12 cellular contexts compared by ENCODE assay signal in the genomic region with DNA sequence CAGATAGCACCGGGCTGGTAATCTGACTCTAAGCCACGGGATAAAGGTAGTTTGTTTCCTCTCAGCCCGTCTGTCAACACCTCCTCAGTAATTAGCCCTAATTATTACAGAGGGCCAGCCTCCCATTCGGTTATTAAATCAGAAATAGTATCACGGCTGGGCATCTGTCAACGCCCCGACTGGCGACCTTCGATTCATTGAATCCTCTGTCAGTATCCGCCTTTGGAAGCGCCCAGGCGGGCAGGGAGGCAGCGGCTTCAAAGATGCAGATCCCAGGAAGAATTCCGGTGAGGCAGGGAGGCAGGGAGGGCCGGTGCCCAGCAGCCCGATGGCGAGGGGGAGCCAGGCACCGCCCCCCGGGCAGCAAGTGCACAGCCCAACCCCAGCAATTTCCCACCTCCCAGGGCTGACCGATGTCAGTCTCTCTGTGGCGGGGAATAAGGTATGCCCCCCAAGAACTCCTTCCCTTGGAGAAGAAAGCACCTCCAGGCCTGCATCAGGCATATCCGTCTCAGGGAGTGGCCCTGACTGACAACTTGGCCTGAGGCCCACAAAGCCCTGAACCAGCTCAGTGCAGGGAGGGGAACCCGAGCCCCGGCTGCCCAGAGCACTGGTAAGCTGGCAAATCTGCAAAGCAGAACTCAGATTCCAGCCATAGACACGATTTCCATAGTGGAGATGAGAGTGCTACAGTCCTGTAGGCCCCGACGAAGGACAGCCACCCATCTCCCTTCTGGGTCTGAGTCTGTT. TPM values are rescaled to one million over a fixed set of nuclear protein-coding genes. Genes with fewer than 3 reads are reported as not detected.
DNase-seq lines count a peak whose midpoint lies in the region; ATAC-seq and TF ChIP-seq lines count a peak whose summit lies in the region.
"Had no signal": no experiment of that assay in that cellular context is flagged by ENCODE, and none has a peak within 500 bp of the region (broad histone marks: within the 10 kb centered on the region; RNA-seq: fewer than 3 reads in every experiment).

No MANE protein-coding gene starts in this region.

- peak overlapping the region; percentile 24 for H2AK5ac ChIP-seq in mesenchymal stem cell (ENCODE audit: low read length, severe bottlenecking)

- H2AFZ ChIP-seq in mammary epithelial cell (ENCODE audit: low read depth, low read length) (no peak overlapping the region), mesenchymal stem cell (ENCODE audit: low read depth, low read length) (no peak overlapping the region)

- whole genome bisulfite sequencing in mammary epithelial cell (ENCODE audit: low coverage, missing lambda C conversion rate) = 98% methylated on average over 17 of the region's 27 CpGs
- WGBS in adrenal gland, 4 donors = 75 to 87% (median 82%) methylated on average over 18 to 27 of the region's 27 CpGs
- 92% methylated on average over 27 of the region's 27 CpGs for WGBS in mesenchymal stem cell
- 72 to 74% methylated on average over 27 of the region's 27 CpGs for WGBS in aorta, 2 donors

- peak overlapping the region in 1 of 2 experiments; percentile 19 for H3K14ac ChIP-seq in mesenchymal stem cell (ENCODE audit: low read length in 2 of 2)

- in situ Hi-C loops in mammary epithelial cell (cut with MboI; ENCODE audit: low sequenced_read_pairs in 2 of 2) = loop anchor here in 1 of 2 donors (10.0 kb wide), 1 partner anchor 62 kb away; no protein-coding TSS in a partner anchor

- H3K9me3 Mint-ChIP-seq in MCF 10A (ENCODE audit: unreplicated experiment) = no peaks in the 10 kb centered on the region

- no peak overlapping the region for H2BK15ac ChIP-seq in mesenchymal stem cell (ENCODE audit: low read depth, poor library complexity, severe bottlenecking)

- H3K18ac ChIP-seq in mesenchymal stem cell (ENCODE audit: low read depth in 1 of 2, low read length in 2 of 2) = no peak overlapping the region

- H4K20me1 ChIP-seq in mammary epithelial cell (ENCODE audit: insufficient read depth, low read length) = no peaks in the 10 kb centered on the region

- peaks cover 14% of the 10 kb centered on the region for H3K4me1 Mint-ChIP-seq in MCF 10A (ENCODE audit: insufficient read depth, unreplicated experiment)

- no peak overlapping the region for H3K27ac Mint-ChIP-seq in MCF 10A (ENCODE audit: low read depth, unreplicated experiment)

- peak; percentile 30 for ATAC-seq in aorta (ENCODE audit: low FRiP score)
- ATAC-seq in GM19455 (IDR thresholded peaks at IDR 0.05; ENCODE audit: unreplicated experiment) = no peak

- no peaks in the 10 kb centered on the region for H3K36me3 ChIP-seq in mammary epithelial cell (ENCODE audit: insufficient read depth, low read length)
- H3K36me3 ChIP-seq in adrenal gland (replicated peaks in 1 of 2) = no peaks in the 10 kb centered on the region
- peaks cover 0 to 39% of the 10 kb centered on the region in 2 experiments for H3K36me3 ChIP-seq in mesenchymal stem cell (ENCODE audit: control insufficient read depth in 1 of 2, insufficient read depth in 2 of 2, low read depth in 1 of 2, low read length in 2 of 2)
- no peaks in the 10 kb centered on the region for H3K36me3 ChIP-seq in aorta (ENCODE audit: control insufficient read depth in 1 of 2, insufficient read depth in 2 of 2, low read length in 1 of 2)
- H3K36me3 ChIP-seq: cardiac muscle cell, thyroid gland had no signal

- dilution Hi-C loops in mammary epithelial cell (cut with HindIII; ENCODE audit: low sequenced_read_pairs) = no loop called here

- DNase-seq in MCF 10A (ENCODE audit: unreplicated experiment) (peak; percentile 38), mammary epithelial cell (no peak), adrenal gland (no peak), mesenchymal stem cell (no peak), aorta (no peak), EL (no peak), GM19238 (ENCODE audit: insufficient read length, low spot score) (no peak)
- DNase-seq: DND-41, NCI-H526, thyroid gland had no signal

- H3K4me3 Mint-ChIP-seq in MCF 10A (ENCODE audit: unreplicated experiment) = no peak overlapping the region

- intact Hi-C loops in MCF 10A (cut with micrococcal nuclease) = no loop called here
- intact Hi-C loops in mammary epithelial cell (cut with micrococcal nuclease) = no loop called here
- intact Hi-C loops in adrenal gland (cut with DNase I) = no loop called here
- intact Hi-C loops in aorta (cut with DNase I) = no loop called here

- H3K4me1 ChIP-seq in mammary epithelial cell (ENCODE audit: insufficient read depth, low read length) = peaks cover 17% of the 10 kb centered on the region
- H3K4me1 ChIP-seq in adrenal gland (replicated peaks in 1 of 2) = peaks cover 0 to 8% of the 10 kb centered on the region in 2 donors
- H3K4me1 ChIP-seq in mesenchymal stem cell (ENCODE audit: control insufficient read depth, insufficient read depth, low read depth, low read length) = peaks cover 38% of the 10 kb centered on the region
- H3K4me1 ChIP-seq in aorta (ENCODE audit: control insufficient read depth in 1 of 2, insufficient read depth in 2 of 2, low read length in 2 of 2) = no peaks in the 10 kb centered on the region

- H3K4ac ChIP-seq in mesenchymal stem cell (ENCODE audit: low read depth in 1 of 2, low read length in 2 of 2) = peak overlapping the region in 1 of 2 experiments; percentile 31

- TF ChIP-seq POLR2A in adrenal gland (IDR thresholded peaks at IDR 0.05) = no peak

- H3K4me3 ChIP-seq in mammary epithelial cell (replicated peaks in 1 of 3; ENCODE audit: insufficient read depth in 1 of 3, low read depth in 2 of 3, low read length in 3 of 3) (no peak overlapping the region), adrenal gland (no peak overlapping the region), mesenchymal stem cell (ENCODE audit: insufficient read depth in 1 of 2, low read depth in 1 of 2, low read length in 2 of 2) (no peak overlapping the region), aorta (ENCODE audit: low read length in 2 of 2) (no peak overlapping the region)
- H3K4me3 ChIP-seq: cardiac muscle cell, thyroid gland had no signal

- no peak overlapping the region for H4K8ac ChIP-seq in mesenchymal stem cell (ENCODE audit: low read length)

- no peak overlapping the region for H3K23ac ChIP-seq in mesenchymal stem cell (ENCODE audit: low read length in 2 of 2)

- POLR2A ChIA-PET in MCF 10A (lab: Yijun Ruan, JAX) = interaction anchor here (0.7 to 2.0 kb wide), 4 partner anchors 12 to 477 kb away, joined by 3 to 12 read pairs (median 4); a partner anchor contains a TSS

- no peak overlapping the region for H2BK5ac ChIP-seq in mesenchymal stem cell (ENCODE audit: low read depth, low read length, poor library complexity, severe bottlenecking)

- H3K4me2 ChIP-seq in mammary epithelial cell (ENCODE audit: insufficient read depth, low read depth, low read length) = no peak overlapping the region
- no peak overlapping the region for H3K4me2 ChIP-seq in mesenchymal stem cell (ENCODE audit: low read length, poor library complexity, severe bottlenecking)

- peaks cover 2% of the 10 kb centered on the region for H3K36me3 Mint-ChIP-seq in MCF 10A (ENCODE audit: insufficient read depth, unreplicated experiment)

- CTCF ChIA-PET in MCF 10A (lab: Yijun Ruan, JAX) (interaction anchor here (0.6 to 1.2 kb wide), 2 partner anchors 17 to 87 kb away, joined by 4 read pairs; no protein-coding TSS in a partner anchor), mammary epithelial cell (lab: Charles Lee; ENCODE audit: low non-redundant PET) (interaction anchor here (0.6 kb wide), 1 partner anchor 33 kb away, joined by 5 read pairs; no protein-coding TSS in a partner anchor)

- H3K9ac ChIP-seq in mammary epithelial cell (ENCODE audit: insufficient read depth, low read length) (no peak overlapping the region), mesenchymal stem cell (ENCODE audit: low read length) (no peak overlapping the region)

- no peak overlapping the region for H4K91ac ChIP-seq in mesenchymal stem cell (ENCODE audit: low read length)

- no peaks in the 10 kb centered on the region for H3K9me3 ChIP-seq in mammary epithelial cell (replicated peaks; ENCODE audit: insufficient read depth, low read length)
- H3K9me3 ChIP-seq in adrenal gland (replicated peaks in 1 of 3) = no peaks in the 10 kb centered on the region
- no peaks in the 10 kb centered on the region for H3K9me3 ChIP-seq in mesenchymal stem cell (ENCODE audit: control insufficient read depth, low read length)
- H3K9me3 ChIP-seq in aorta (ENCODE audit: control insufficient read depth, low read length) = no peaks in the 10 kb centered on the region
- H3K9me3 ChIP-seq: thyroid gland had no signal

- H3K79me2 ChIP-seq in mammary epithelial cell (ENCODE audit: insufficient read depth, low read length) = peaks cover 16% of the 10 kb centered on the region

- no peak overlapping the region for H2BK120ac ChIP-seq in mesenchymal stem cell (ENCODE audit: low read depth, low read length)

- no peaks in the 10 kb centered on the region for H3K27me3 Mint-ChIP-seq in MCF 10A (ENCODE audit: insufficient read depth, unreplicated experiment)

- H3K79me1 ChIP-seq in mesenchymal stem cell (replicated peaks; ENCODE audit: low read length, poor library complexity, severe bottlenecking) = peaks cover 56% of the 10 kb centered on the region

- BruUV-seq in MCF 10A (replicated peaks; lab: Mats Ljungman, UMichigan) = no TSS peak
- no TSS peak for BruUV-seq in mammary epithelial cell (replicated peaks; lab: Mats Ljungman, UMichigan)

- no peak overlapping the region for H2BK12ac ChIP-seq in mesenchymal stem cell (ENCODE audit: low read length in 2 of 2)

- H3K27ac ChIP-seq in mammary epithelial cell (ENCODE audit: insufficient read depth, low read depth, low read length) (no peak overlapping the region), adrenal gland (peak overlapping the region in 3 of 5 donors; percentile 13 to 89 (median 67)), mesenchymal stem cell (ENCODE audit: low read length, poor library complexity, severe bottlenecking) (no peak overlapping the region), aorta (ENCODE audit: low read depth in 1 of 2, low read length in 2 of 2) (peak overlapping the region in 1 of 2 donors; percentile 53)
- H3K27ac ChIP-seq: cardiac muscle cell had no signal

- no peaks in the 10 kb centered on the region for H3K27me3 ChIP-seq in mammary epithelial cell (ENCODE audit: insufficient read depth, low read length)
- H3K27me3 ChIP-seq in adrenal gland = no peaks in the 10 kb centered on the region
- no peaks in the 10 kb centered on the region for H3K27me3 ChIP-seq in mesenchymal stem cell (ENCODE audit: control insufficient read depth in 1 of 2, insufficient read depth in 1 of 2, low read length in 2 of 2)
- no peaks in the 10 kb centered on the region for H3K27me3 ChIP-seq in aorta (ENCODE audit: control insufficient read depth in 1 of 2, insufficient read depth in 2 of 2, low read length in 1 of 2)
- H3K27me3 ChIP-seq: thyroid gland had no signal

- TF ChIP-seq CTCF in MCF 10A (IDR thresholded peaks at IDR 0.05; ENCODE audit: unreplicated experiment) (no peak), mammary epithelial cell (conservative IDR thresholded peaks at IDR 0.05 in 1 of 2, IDR thresholded peaks at IDR 0.05 in 1 of 2; ENCODE audit: extremely low read depth in 1 of 2, insufficient read depth in 1 of 2, low read depth in 1 of 2, low read length in 2 of 2) (no peak), adrenal gland (IDR thresholded peaks at IDR 0.05) (no peak)

RNA-seq across cellular contexts. Expression of a gene that starts 11.4 kb away (rescaled TPM):
- total RNA-seq in MCF 10A (2022) (4.3 and 7.1 TPM in 2 replicates), mammary epithelial cell (1 to 10 TPM; 3.8 to 7.8 TPM), adrenal gland (1 to 10 TPM in 7 of 8 donors, under 1 TPM in 1; 0.26 to 6.6 (median 3.7) TPM), aorta (1 to 10 TPM; 4.7 to 5.0 TPM)
- polyA plus RNA-seq in mammary epithelial cell (7.9 TPM), adrenal gland (1 to 10 TPM in 2 of 3 donors, not detected in 1; 4.3 to 6.2 TPM), aorta (10 to 100 TPM in 1 of 2 donors, 1 to 10 TPM in 1; 4.3 to 12.6 TPM)
- polyA minus RNA-seq in mammary epithelial cell = 0.93 TPM
- 3.9 TPM for polyA plus RNA-seq in mesenchymal stem cell (2013, experiment 1 of 2)
- polyA plus RNA-seq in mesenchymal stem cell (2013, experiment 2 of 2) = 3.9 TPM

RNA-seq across cellular contexts. Expression of a gene that starts 11.4 kb away (rescaled TPM):
- total RNA-seq in MCF 10A (2022) (16.8 and 20.6 TPM in 2 replicates), mammary epithelial cell (10 to 100 TPM; 20.7 to 21.9 TPM), adrenal gland (10 to 100 TPM in 6 of 8 donors, 1 to 10 TPM in 2; 5.5 to 17.3 (median 11.7) TPM), aorta (10 to 100 TPM in 1 of 2 donors, 1 to 10 TPM in 1; 7.7 to 16.6 TPM)
- polyA plus RNA-seq in mammary epithelial cell (17.8 TPM), adrenal gland (10 to 100 TPM in 1 of 3 donors, 1 to 10 TPM in 2; 5.8 to 14.1 (median 7.9) TPM), aorta (1 to 10 TPM; 5.5 to 8.0 TPM)
- 72.2 TPM for polyA minus RNA-seq in mammary epithelial cell
- 6.4 TPM for polyA plus RNA-seq in mesenchymal stem cell (2013, experiment 1 of 2)
- polyA plus RNA-seq in mesenchymal stem cell (2013, experiment 2 of 2) = 7.2 TPM

Comparison
In these comparisons a context has a peak if more than half of its experiments do, and no peak if none do; other contexts are left out.
1. H3K27ac ChIP-seq: peak in adrenal gland (3 of 5); none in mammary epithelial cell (single experiment) and mesenchymal stem cell (single experiment).